10 cellular contexts compared by ENCODE assay signal in genomic region chr10:100888957-100889356, GRCh38. TPM values are rescaled to one million over a fixed set of nuclear protein-coding genes. Genes with fewer than 3 reads are reported as not detected.
A peak's percentile ranks its signal among the peaks of the same experiment; 100 is the strongest.
DNase-seq lines count a peak whose midpoint lies in the region; ATAC-seq and TF ChIP-seq lines count a peak whose summit lies in the region.
"Had no signal": no experiment of that assay in that cellular context is flagged by ENCODE, and none has a peak within 500 bp of the region (broad histone marks: within the 10 kb centered on the region; RNA-seq: fewer than 3 reads in every experiment).

No MANE protein-coding gene starts in this region.

- H3K27ac Mint-ChIP-seq in WTC11: no peak overlapping the region
- no peak overlapping the region for H3K27ac Mint-ChIP-seq in activated naive CD4-positive, alpha-beta T cell treated with anti-CD3 and anti-CD28 coated beads, Interleukin-2, amount 10 ng/mL, durations not matched to agents 7 days and 5 days
- H3K27ac Mint-ChIP-seq: naive B cell had no signal

- no peaks in the 10 kb centered on the region for H3K36me3 ChIP-seq in IMR-90 (ENCODE audit: control insufficient read depth, insufficient read depth, low read length)
- no peaks in the 10 kb centered on the region for H3K36me3 ChIP-seq in mesendoderm (ENCODE audit: control insufficient read depth, insufficient read depth, low read length)
- H3K36me3 ChIP-seq in spleen: no peaks in the 10 kb centered on the region

- H3K4me3 Mint-ChIP-seq in WTC11: no peak overlapping the region
- no peak overlapping the region for H3K4me3 Mint-ChIP-seq in activated naive CD4-positive, alpha-beta T cell treated with anti-CD3 and anti-CD28 coated beads, Interleukin-2, amount 10 ng/mL, durations not matched to agents 7 days and 5 days
- H3K4me3 Mint-ChIP-seq: naive B cell had no signal

- H2AK5ac ChIP-seq in IMR-90 (ENCODE audit: low read depth, low read length) (peak overlapping the region; percentile 86), mesendoderm (ENCODE audit: low read length) (no peak overlapping the region)

- H3K56ac ChIP-seq in IMR-90 (ENCODE audit: extremely low read depth, insufficient read depth, low read length) (no peak overlapping the region), mesendoderm (ENCODE audit: low read length) (no peak overlapping the region)

- TF ChIP-seq CTCF in IMR-90 (conservative IDR thresholded peaks at IDR 0.05; ENCODE audit: low read depth, low read length) (peak; percentile 29; the same call in 1 of the 2 replicates), WTC11 (IDR thresholded peaks at IDR 0.05) (no peak), spleen (IDR thresholded peaks at IDR 0.05 in 8 of 11, conservative IDR thresholded peaks at IDR 0.05 in 3 of 11) (no peak)

- H3K79me1 ChIP-seq in IMR-90 (ENCODE audit: low read depth in 1 of 2, low read length in 2 of 2) (peaks cover 0 to 9% of the 10 kb centered on the region in 2 experiments; a peak in 2 of 4 replicates), mesendoderm (ENCODE audit: low read length) (no peaks in the 10 kb centered on the region)

- H3K9me3 Mint-ChIP-seq in WTC11: peaks cover 6% of the 10 kb centered on the region
- H3K9me3 Mint-ChIP-seq in activated naive CD4-positive, alpha-beta T cell treated with anti-CD3 and anti-CD28 coated beads, Interleukin-2, amount 10 ng/mL, durations not matched to agents 7 days and 5 days: no peaks in the 10 kb centered on the region
- H3K9me3 Mint-ChIP-seq: naive B cell had no signal

- peak overlapping the region; percentile 98 for H2BK20ac ChIP-seq in IMR-90 (ENCODE audit: low read depth, low read length)

- H2BK15ac ChIP-seq in IMR-90 (ENCODE audit: low read depth, low read length): peak overlapping the region; percentile 93; the same call in 2 of the 3 replicates
- H2BK15ac ChIP-seq in mesendoderm (replicated peaks; ENCODE audit: low read depth): no peak overlapping the region

- H4K8ac ChIP-seq in IMR-90 (ENCODE audit: low read depth in 2 of 2, low read length in 2 of 2) (no peak overlapping the region), mesendoderm (ENCODE audit: low read depth, low read length) (no peak overlapping the region)

- H3K9me3 ChIP-seq in IMR-90 (ENCODE audit: control insufficient read depth, insufficient read depth, low read length) (no peaks in the 10 kb centered on the region), spleen (no peaks in the 10 kb centered on the region)

- H3K4me1 Mint-ChIP-seq in WTC11: peaks cover 14% of the 10 kb centered on the region
- no peaks in the 10 kb centered on the region for H3K4me1 Mint-ChIP-seq in activated naive CD4-positive, alpha-beta T cell treated with anti-CD3 and anti-CD28 coated beads, Interleukin-2, amount 10 ng/mL, durations not matched to agents 7 days and 5 days
- H3K4me1 Mint-ChIP-seq: naive B cell had no signal

- H2BK5ac ChIP-seq in IMR-90 (ENCODE audit: low read depth, low read length, poor library complexity, severe bottlenecking): no peak overlapping the region
- H2BK5ac ChIP-seq in mesendoderm (ENCODE audit: low read length): no peak overlapping the region

- H3K9me1 ChIP-seq in IMR-90 (ENCODE audit: insufficient read depth, low read length): peaks cover 11% of the 10 kb centered on the region

- ATAC-seq in IMR-90 (ENCODE audit: low read depth) (no peak), WTC11 (peak; percentile 27; the same call in 1 of the 2 replicates), GM21737 (IDR thresholded peaks at IDR 0.05; ENCODE audit: unreplicated experiment) (no peak)

- TF ChIP-seq POLR2A in IMR-90 (IDR thresholded peaks at IDR 0.05; ENCODE audit: low read depth, low read length) (no peak), spleen (IDR thresholded peaks at IDR 0.05) (no peak)

- H3K4me3 ChIP-seq in IMR-90 (ENCODE audit: insufficient read depth, low read depth, low read length): no peak overlapping the region
- no peak overlapping the region for H3K4me3 ChIP-seq in mesendoderm (ENCODE audit: low read length)
- no peak overlapping the region for H3K4me3 ChIP-seq in spleen

- no peak overlapping the region; the same call in 1 of the 2 replicates for H3K18ac ChIP-seq in IMR-90 (ENCODE audit: low read depth, low read length)
- H3K18ac ChIP-seq in mesendoderm (ENCODE audit: low read length): no peak overlapping the region

- no CpG with 5 or more reads among the region's 3 CpGs for WGBS in IMR-90 (ENCODE audit: extremely low coverage in 2 of 2, insufficient read length in 1 of 2), 2 experiments
- no CpG with 5 or more reads among the region's 3 CpGs for WGBS in mesendoderm (ENCODE audit: extremely low coverage, insufficient coverage, low lambda C conversion rate)
- WGBS in spleen, 5 donors: 27 to 64% (median 56%) methylated on average over 3 of the region's 3 CpGs

- peak overlapping the region; percentile 94; the same call in 1 of the 2 replicates for H2BK120ac ChIP-seq in IMR-90 (ENCODE audit: low read depth, low read length)
- H2BK120ac ChIP-seq in mesendoderm (ENCODE audit: low read depth, low read length): no peak overlapping the region

- H4K5ac ChIP-seq in IMR-90 (ENCODE audit: low read depth, low read length) (no peak overlapping the region), mesendoderm (ENCODE audit: low read length) (no peak overlapping the region)

- H4K20me1 ChIP-seq in IMR-90 (ENCODE audit: insufficient read depth, low read length): no peaks in the 10 kb centered on the region

- POLR2A ChIA-PET in IMR-90 (lab: Charles Lee; ENCODE audit: unreplicated experiment): no interaction called here
- POLR2A ChIA-PET in WTC11 (lab: Charles Lee): no interaction called here

- H3K4me2 ChIP-seq in IMR-90 (ENCODE audit: low read depth, low read length): no peak overlapping the region
- H3K4me2 ChIP-seq in mesendoderm (ENCODE audit: low read length): no peak overlapping the region

- H3K14ac ChIP-seq in IMR-90 (replicated peaks; ENCODE audit: low read depth, low read length): peak overlapping the region; percentile 44

- H3K9ac ChIP-seq in IMR-90 (ENCODE audit: low read depth, low read length) (no peak overlapping the region), mesendoderm (ENCODE audit: low read length) (no peak overlapping the region)

- peak; percentile 51 for DNase-seq in ELR (ENCODE audit: low read depth)
- no peak for DNase-seq in IMR-90
- no peak for DNase-seq in WTC11 (ENCODE audit: low spot score)
- DNase-seq in mesendoderm: peak; percentile 34
- no peak for DNase-seq in activated naive CD4-positive, alpha-beta T cell treated with anti-CD3 and anti-CD28 coated beads, Interleukin-2, amount 10 ng/mL, durations not matched to agents 7 days and 5 days
- no peak for DNase-seq in stimulated activated CD4-positive, alpha-beta T cell treated with anti-CD3 and anti-CD28 coated beads, Interleukin-2, amount 100 ng/mL, for 24 hours
- no peak for DNase-seq in spleen
- DNase-seq: naive B cell, NCI-H510A had no signal

- 0 out of 2 replicates have a peak overlapping the region, but pooled peaks have one; percentile 13 for H3K23ac ChIP-seq in IMR-90 (ENCODE audit: low read depth, low read length)
- H3K23ac ChIP-seq in mesendoderm (ENCODE audit: low read length): no peak overlapping the region

- dilution Hi-C loops in IMR-90 (cut with HindIII; ENCODE audit: low sequenced_read_pairs, unreplicated experiment): no loop called here

- CTCF ChIA-PET in IMR-90 (lab: Yijun Ruan, JAX): interaction anchor here (1.1 kb wide), 1 partner anchor 32 kb away, joined by 3 read pairs; no protein-coding TSS in a partner anchor
- CTCF ChIA-PET in WTC11 (lab: Charles Lee): interaction anchor here (0.5 to 4.3 kb wide), 43 partner anchors 8 to 801 kb away, joined by 3 to 73 read pairs (median 5); partner anchors contain the start of genes HIF1AN, PAX2 and SLF2
- CTCF ChIA-PET in activated naive CD4-positive, alpha-beta T cell treated with anti-CD3 and anti-CD28 coated beads, Interleukin-2, amount 10 ng/mL, durations not matched to agents 7 days and 5 days (lab: Charles Lee): interaction anchor here (1.2 to 2.0 kb wide), 5 partner anchors 11 to 128 kb away, joined by 3 to 13 read pairs (median 3); partner anchors contain the start of gene SLF2

- peaks cover 6% of the 10 kb centered on the region; the same call in 1 of the 2 replicates for H3K27me3 Mint-ChIP-seq in WTC11 (ENCODE audit: low read depth)
- peaks cover 55% of the 10 kb centered on the region for H3K27me3 Mint-ChIP-seq in activated naive CD4-positive, alpha-beta T cell treated with anti-CD3 and anti-CD28 coated beads, Interleukin-2, amount 10 ng/mL, durations not matched to agents 7 days and 5 days

- peak overlapping the region; percentile 58 for H2AK9ac ChIP-seq in IMR-90 (replicated peaks; ENCODE audit: low read depth, low read length, poor library complexity)

- H4K91ac ChIP-seq in IMR-90 (ENCODE audit: insufficient read depth, low read depth, low read length): peak overlapping the region; percentile 34; the same call in 1 of the 2 replicates

- no peaks in the 10 kb centered on the region for H3K79me2 ChIP-seq in mesendoderm (ENCODE audit: control insufficient read depth, insufficient read depth, low read length)

- TF ChIP-seq RAD21 in IMR-90 (IDR thresholded peaks at IDR 0.05; ENCODE audit: low read length): no peak

- no peaks in the 10 kb centered on the region for H3K36me3 Mint-ChIP-seq in WTC11
- no peaks in the 10 kb centered on the region for H3K36me3 Mint-ChIP-seq in activated naive CD4-positive, alpha-beta T cell treated with anti-CD3 and anti-CD28 coated beads, Interleukin-2, amount 10 ng/mL, durations not matched to agents 7 days and 5 days
- H3K36me3 Mint-ChIP-seq: naive B cell had no signal

- intact Hi-C loops in IMR-90 (cut with micrococcal nuclease) (no loop called here), spleen (cut with DNase I; ENCODE audit: low total_unique reads) (no loop called here)

- H3K4ac ChIP-seq in IMR-90 (ENCODE audit: low read depth, low read length) (peak overlapping the region; percentile 95), mesendoderm (ENCODE audit: low read depth, low read length) (no peak overlapping the region)

- H3K27ac ChIP-seq in IMR-90 (ENCODE audit: insufficient read depth, low read length) (no peak overlapping the region), mesendoderm (ENCODE audit: low read depth, low read length) (no peak overlapping the region), spleen (no peak overlapping the region)

- no peak overlapping the region for H2AFZ ChIP-seq in IMR-90 (replicated peaks; ENCODE audit: low read length, poor library complexity)

- H3K4me1 ChIP-seq in IMR-90 (ENCODE audit: control insufficient read depth, insufficient read depth, low read length): peaks cover 23% of the 10 kb centered on the region
- no peaks in the 10 kb centered on the region for H3K4me1 ChIP-seq in mesendoderm (ENCODE audit: control insufficient read depth, low read depth, low read length)
- H3K4me1 ChIP-seq in spleen: no peaks in the 10 kb centered on the region

- no TSS peak for BruUV-seq in IMR-90 (replicated peaks; lab: Mats Ljungman, UMichigan)

- no peaks in the 10 kb centered on the region for H3K27me3 ChIP-seq in IMR-90 (ENCODE audit: control insufficient read depth, insufficient read depth, low read length)
- no peaks in the 10 kb centered on the region for H3K27me3 ChIP-seq in mesendoderm (ENCODE audit: insufficient read depth, low read length, poor library complexity)
- peaks cover 0 to 33% (median 0%) of the 10 kb centered on the region in 7 donors for H3K27me3 ChIP-seq in spleen (replicated peaks in 1 of 7)

- in situ Hi-C loops in IMR-90 (cut with MboI; ENCODE audit: low sequenced_read_pairs): loop anchor here (25.0 kb wide), 1 partner anchor 552 kb away; the partner anchor contains the start of genes PKD2L1 and SCD

RNA-seq across cellular contexts. Expression of gene SLF2, which starts 23.8 kb away (rescaled TPM):
- 21.7 and 28.1 TPM in 2 replicates for total RNA-seq in IMR-90 (2012; rRNA removed)
- 5.7 and 8.5 TPM in 2 replicates for polyA plus RNA-seq in IMR-90 (2012; rRNA removed)
- 1.8 and 1.9 TPM in 2 replicates for polyA plus RNA-seq in IMR-90 (2012; cell fraction: cytosol; rRNA removed)
- polyA plus RNA-seq in IMR-90 (2012; cell fraction: nucleus; rRNA removed; ENCODE audit: low replicate concordance): 7.5 and 25.7 TPM in 2 replicates
- total RNA-seq in WTC11 (2021): 14.3 to 17.3 TPM (median 16.8 TPM) in 3 replicates
- 12.0 TPM for polyA plus RNA-seq in mesendoderm (2013, experiment 1 of 2)
- 12.1 TPM for polyA plus RNA-seq in mesendoderm (2013, experiment 2 of 2)
- total RNA-seq in spleen: 10 to 100 TPM; 33.5 to 90.9 (median 66.5) TPM
- polyA plus RNA-seq in spleen: 10 to 100 TPM; 11.5 to 16.9 (median 14.5) TPM

Comparison
In these comparisons a context has a peak if more than half of its experiments do, and no peak if none do; other contexts are left out.
1. DNase-seq: peak in ELR (single experiment) and mesendoderm (single experiment); none in IMR-90 (single experiment), WTC11 (single experiment), activated naive CD4-positive, alpha-beta T cell treated with anti-CD3 and anti-CD28 coated beads, Interleukin-2, amount 10 ng/mL, durations not matched to agents 7 days and 5 days (single experiment), stimulated activated CD4-positive, alpha-beta T cell treated with anti-CD3 and anti-CD28 coated beads, Interleukin-2, amount 100 ng/mL, for 24 hours (0 of 2) and spleen (single experiment).